In the genomic region with DNA sequence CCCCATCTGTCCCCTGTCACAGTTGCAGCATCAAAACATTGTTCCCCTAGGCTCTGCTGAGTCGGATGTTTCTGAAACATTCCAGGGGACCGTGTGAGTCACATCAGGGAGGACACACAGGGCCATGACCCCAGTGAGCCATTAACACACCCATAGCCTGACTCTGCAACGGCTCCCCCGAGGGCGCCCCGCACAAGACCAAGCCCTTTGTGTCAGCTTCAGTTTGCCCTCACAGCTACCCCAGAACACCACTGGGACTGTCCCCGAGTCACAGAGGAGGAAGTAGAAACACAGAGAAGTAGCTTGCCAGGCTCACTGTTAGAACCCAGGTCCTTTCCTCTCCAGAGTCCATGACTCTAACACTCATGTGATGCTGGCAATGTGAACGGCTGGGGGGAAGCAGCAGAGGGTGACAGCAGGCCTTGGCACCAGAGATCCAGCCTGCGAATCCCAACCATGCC, we compare ENCODE assay signal across 10 cellular contexts.
DNase-seq lines count a peak whose midpoint lies in the region; ATAC-seq and TF ChIP-seq lines count a peak whose summit lies in the region.
"Had no signal": no experiment of that assay in that cellular context is flagged by ENCODE, and none has a peak within 500 bp of the region (broad histone marks: within the 10 kb centered on the region; RNA-seq: fewer than 3 reads in every experiment).

No MANE protein-coding gene starts in this region.

- intact Hi-C loops in mucosa of descending colon (cut with DNase I, micrococcal nuclease), result no loop called here

- TF ChIP-seq CTCF in choroid plexus epithelial cell (conservative IDR thresholded peaks at IDR 0.05; ENCODE audit: low read depth, low read length) (no peak), mucosa of descending colon (IDR thresholded peaks at IDR 0.05) (no peak)

- no peak overlapping the region for H3K4me3 ChIP-seq in choroid plexus epithelial cell (ENCODE audit: low read depth, low read length)
- H3K4me3 ChIP-seq in mucosa of descending colon, result no peak overlapping the region

- H3K4me1 ChIP-seq in mucosa of descending colon (ENCODE audit: low read depth), result no peaks in the 10 kb centered on the region

- H3K9me3 ChIP-seq in mucosa of descending colon, result no peaks in the 10 kb centered on the region

- ATAC-seq in HG03066 (IDR thresholded peaks at IDR 0.05; ENCODE audit: low read depth, unreplicated experiment) (peak; percentile 60), mucosa of descending colon (peak; percentile 64), GM18858 (IDR thresholded peaks at IDR 0.05; ENCODE audit: unreplicated experiment) (no peak), HG02571 (IDR thresholded peaks at IDR 0.05; ENCODE audit: unreplicated experiment) (no peak), HG02938 (IDR thresholded peaks at IDR 0.05; ENCODE audit: unreplicated experiment) (no peak)

- no peaks in the 10 kb centered on the region for H3K36me3 ChIP-seq in mucosa of descending colon (ENCODE audit: low read depth)

- DNase-seq in Ammon's horn (ENCODE audit: low spot score) (peak; percentile 61), choroid plexus epithelial cell (ENCODE audit: low read depth) (peak; percentile 10), mucosa of descending colon (peak in 2 of 3 donors; percentile 12 to 60), NCI-H2227 (lab: John Stamatoyannopoulos, UW; ENCODE audit: unreplicated experiment) (no peak)
- DNase-seq: activated naive CD8-positive, alpha-beta T cell treated with anti-CD3 and anti-CD28 coated beads, Interleukin-2, amount 10 ng/mL, durations not matched to agents 7 days and 5 days; COR-L47 had no signal

Comparison
In these comparisons a context has a peak if more than half of its experiments do, and no peak if none do; other contexts are left out.
1. ATAC-seq: peak in HG03066 (single experiment) and mucosa of descending colon (single experiment); none in GM18858 (single experiment), HG02571 (single experiment) and HG02938 (single experiment).